21 cellular contexts compared by ENCODE assay signal in the genomic region with DNA sequence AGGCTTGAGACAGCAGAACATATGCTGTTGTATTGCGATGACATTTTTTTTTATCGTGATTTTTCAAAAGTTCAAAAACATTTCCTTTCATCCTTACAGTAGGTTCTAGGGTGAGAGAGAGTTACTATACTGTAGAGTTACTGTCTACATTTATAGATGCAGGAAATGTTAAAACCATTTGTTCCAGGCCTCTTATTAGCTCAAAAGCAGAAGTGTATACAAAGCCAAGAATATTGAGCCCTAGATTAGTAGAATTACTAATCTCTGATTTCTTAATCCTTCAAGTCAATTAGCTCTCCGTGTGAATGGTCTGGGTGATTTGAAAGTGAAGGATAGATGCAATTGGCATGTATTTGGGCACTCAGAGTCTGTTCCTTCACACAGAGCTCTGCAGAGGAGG.
DNase-seq lines count a peak whose midpoint lies in the region; ATAC-seq and TF ChIP-seq lines count a peak whose summit lies in the region.
"Had no signal": no experiment of that assay in that cellular context is flagged by ENCODE, and none has a peak within 500 bp of the region (broad histone marks: within the 10 kb centered on the region; RNA-seq: fewer than 3 reads in every experiment).

No MANE protein-coding gene starts in this region.

- peak overlapping the region; percentile 50 for H3K27ac ChIP-seq in psoas muscle
- H3K27ac ChIP-seq in CD8-positive, alpha-beta T cell (ENCODE audit: low read depth, low read length) = no peak overlapping the region
- H3K27ac ChIP-seq: A549 had no signal

- H3K4me3 ChIP-seq in psoas muscle = no peak overlapping the region
- no peak overlapping the region for H3K4me3 ChIP-seq in CD8-positive, alpha-beta T cell (ENCODE audit: low read depth, low read length)
- H3K4me3 ChIP-seq: A549, GM23338 had no signal

- peaks cover 8% of the 10 kb centered on the region for H3K4me1 Mint-ChIP-seq in activated naive CD8-positive, alpha-beta T cell treated with anti-CD3 and anti-CD28 coated beads, Interleukin-2, amount 10 ng/mL, durations not matched to agents 7 days and 5 days
- peaks cover 50% of the 10 kb centered on the region for H3K4me1 Mint-ChIP-seq in activated naive CD8-positive, alpha-beta T cell treated with anti-CD3 and anti-CD28 coated beads, Interleukin-2, amount 50 U/mL, for 24 hours
- H3K4me1 Mint-ChIP-seq in activated T-helper 2 cell treated with anti-CD3 and anti-CD28 coated beads, Interferon-gamma antibody, Interleukin-2, Interleukin-4, amounts not matched to agents 10 μg/mL and 5 μg/mL and 100 μg/mL, durations not matched to agents 14 hours and 24 hours and 36 hours (ENCODE audit: low read depth) = peaks cover 8% of the 10 kb centered on the region
- peaks cover 86% of the 10 kb centered on the region for H3K4me1 Mint-ChIP-seq in CD8-positive, alpha-beta T cell (ENCODE audit: low read depth)

- no peak overlapping the region for H3K4me3 Mint-ChIP-seq in activated naive CD8-positive, alpha-beta T cell treated with anti-CD3 and anti-CD28 coated beads, Interleukin-2, amount 10 ng/mL, durations not matched to agents 7 days and 5 days
- H3K4me3 Mint-ChIP-seq in activated naive CD8-positive, alpha-beta T cell treated with anti-CD3 and anti-CD28 coated beads, Interleukin-2, amount 50 U/mL, for 24 hours = no peak overlapping the region
- H3K4me3 Mint-ChIP-seq in activated T-helper 2 cell treated with anti-CD3 and anti-CD28 coated beads, Interferon-gamma antibody, Interleukin-2, Interleukin-4, amounts not matched to agents 10 μg/mL and 5 μg/mL and 100 μg/mL, durations not matched to agents 14 hours and 24 hours and 36 hours (ENCODE audit: low read depth) = no peak overlapping the region
- no peak overlapping the region for H3K4me3 Mint-ChIP-seq in CD8-positive, alpha-beta T cell
- H3K4me3 Mint-ChIP-seq: GM23338 had no signal

- no peak for DNase-seq in activated naive CD8-positive, alpha-beta T cell treated with anti-CD3 and anti-CD28 coated beads, Interleukin-2, amount 10 ng/mL, durations not matched to agents 7 days and 5 days
- DNase-seq in activated naive CD8-positive, alpha-beta T cell treated with anti-CD3 and anti-CD28 coated beads, Interleukin-2, amount 50 U/mL, for 24 hours = no peak
- DNase-seq in Kasumi-1 (lab: John Stamatoyannopoulos, UW) (peak; percentile 20 to 29), psoas muscle (no peak)
- no peak for DNase-seq in activated T-helper 2 cell treated with anti-CD3 and anti-CD28 coated beads, Interferon-gamma antibody, Interleukin-2, Interleukin-4, amounts not matched to agents 10 μg/mL and 5 μg/mL and 100 μg/mL, durations not matched to agents 14 hours and 24 hours and 36 hours (ENCODE audit: low spot score)
- DNase-seq in CD8-positive, alpha-beta T cell = no peak
- DNase-seq: C1 segment of cervical spinal cord, DMS153, GF-D8, MV-4-11, NCI-H187, NCI-H2107, NCI-H2227 treated with DMSO at 0.1 percent for 48 hours, NCI-H510A treated with DMSO at 0.1 percent for 48 hours, NCI-H774, Right ventricle myocardium superior, SW 1271 had no signal

- H3K36me3 Mint-ChIP-seq in activated naive CD8-positive, alpha-beta T cell treated with anti-CD3 and anti-CD28 coated beads, Interleukin-2, amount 10 ng/mL, durations not matched to agents 7 days and 5 days = peaks cover 32% of the 10 kb centered on the region
- H3K36me3 Mint-ChIP-seq in activated naive CD8-positive, alpha-beta T cell treated with anti-CD3 and anti-CD28 coated beads, Interleukin-2, amount 50 U/mL, for 24 hours (ENCODE audit: low read depth) = peaks cover 25% of the 10 kb centered on the region
- H3K36me3 Mint-ChIP-seq in activated T-helper 2 cell treated with anti-CD3 and anti-CD28 coated beads, Interferon-gamma antibody, Interleukin-2, Interleukin-4, amounts not matched to agents 10 μg/mL and 5 μg/mL and 100 μg/mL, durations not matched to agents 14 hours and 24 hours and 36 hours (ENCODE audit: low read depth) = peaks cover 26% of the 10 kb centered on the region
- H3K36me3 Mint-ChIP-seq in CD8-positive, alpha-beta T cell = peaks cover 51% of the 10 kb centered on the region

- peak overlapping the region; percentile 18 for H3K27ac Mint-ChIP-seq in activated naive CD8-positive, alpha-beta T cell treated with anti-CD3 and anti-CD28 coated beads, Interleukin-2, amount 10 ng/mL, durations not matched to agents 7 days and 5 days
- H3K27ac Mint-ChIP-seq in activated naive CD8-positive, alpha-beta T cell treated with anti-CD3 and anti-CD28 coated beads, Interleukin-2, amount 50 U/mL, for 24 hours = no peak overlapping the region
- peak overlapping the region; percentile 46 for H3K27ac Mint-ChIP-seq in activated T-helper 2 cell treated with anti-CD3 and anti-CD28 coated beads, Interferon-gamma antibody, Interleukin-2, Interleukin-4, amounts not matched to agents 10 μg/mL and 5 μg/mL and 100 μg/mL, durations not matched to agents 14 hours and 24 hours and 36 hours
- H3K27ac Mint-ChIP-seq in CD8-positive, alpha-beta T cell = no peak overlapping the region
- H3K27ac Mint-ChIP-seq: GM23338 had no signal

- H3K27me3 Mint-ChIP-seq in activated naive CD8-positive, alpha-beta T cell treated with anti-CD3 and anti-CD28 coated beads, Interleukin-2, amount 10 ng/mL, durations not matched to agents 7 days and 5 days = no peaks in the 10 kb centered on the region
- no peaks in the 10 kb centered on the region for H3K27me3 Mint-ChIP-seq in activated naive CD8-positive, alpha-beta T cell treated with anti-CD3 and anti-CD28 coated beads, Interleukin-2, amount 50 U/mL, for 24 hours
- no peaks in the 10 kb centered on the region for H3K27me3 Mint-ChIP-seq in activated T-helper 2 cell treated with anti-CD3 and anti-CD28 coated beads, Interferon-gamma antibody, Interleukin-2, Interleukin-4, amounts not matched to agents 10 μg/mL and 5 μg/mL and 100 μg/mL, durations not matched to agents 14 hours and 24 hours and 36 hours (ENCODE audit: low read depth)
- H3K27me3 Mint-ChIP-seq in CD8-positive, alpha-beta T cell (ENCODE audit: low read depth) = no peaks in the 10 kb centered on the region

- peaks cover 36% of the 10 kb centered on the region for H3K4me1 ChIP-seq in psoas muscle
- peaks cover 19% of the 10 kb centered on the region for H3K4me1 ChIP-seq in CD8-positive, alpha-beta T cell (ENCODE audit: insufficient read depth, low read length)
- H3K4me1 ChIP-seq: A549 had no signal

- ATAC-seq in activated naive CD8-positive, alpha-beta T cell treated with anti-CD3 and anti-CD28 coated beads, Interleukin-2, amount 10 ng/mL, durations not matched to agents 7 days and 5 days (ENCODE audit: low read depth) = no peak
- no peak for ATAC-seq in activated naive CD8-positive, alpha-beta T cell treated with anti-CD3 and anti-CD28 coated beads, Interleukin-2, amount 50 U/mL, for 24 hours
- no peak for ATAC-seq in psoas muscle
- ATAC-seq in HG03460 (IDR thresholded peaks at IDR 0.05; ENCODE audit: unreplicated experiment) = no peak
- ATAC-seq in CD8-positive, alpha-beta T cell = no peak
- no peak for ATAC-seq in GM21528 (IDR thresholded peaks at IDR 0.05; ENCODE audit: low FRiP score, unreplicated experiment)
- ATAC-seq: A549, GM23338 had no signal

- POLR2A ChIA-PET in activated naive CD8-positive, alpha-beta T cell treated with anti-CD3 and anti-CD28 coated beads, Interleukin-2, amount 10 ng/mL, durations not matched to agents 7 days and 5 days (lab: Charles Lee) = no interaction called here
- POLR2A ChIA-PET in CD8-positive, alpha-beta T cell (lab: Charles Lee) = interaction anchor here (1.0 to 1.3 kb wide), 2 partner anchors 9 to 57 kb away, joined by 3 read pairs; no protein-coding TSS in a partner anchor

- no peak for TF ChIP-seq CTCF in psoas muscle (IDR thresholded peaks at IDR 0.05)
- TF ChIP-seq CTCF in CD8-positive, alpha-beta T cell (IDR thresholded peaks at IDR 0.05) = no peak

- WGBS in psoas muscle, 3 donors = 58 to 70% (median 58%) methylated on average over 3 of the region's 3 CpGs

- no peaks in the 10 kb centered on the region for H3K27me3 ChIP-seq in psoas muscle (ENCODE audit: insufficient read depth in 3 of 3, low read length in 2 of 3)
- H3K27me3 ChIP-seq in CD8-positive, alpha-beta T cell (ENCODE audit: insufficient read depth, low read length) = no peaks in the 10 kb centered on the region

- H3K9me3 Mint-ChIP-seq in activated naive CD8-positive, alpha-beta T cell treated with anti-CD3 and anti-CD28 coated beads, Interleukin-2, amount 10 ng/mL, durations not matched to agents 7 days and 5 days = peaks cover 3% of the 10 kb centered on the region
- H3K9me3 Mint-ChIP-seq in activated naive CD8-positive, alpha-beta T cell treated with anti-CD3 and anti-CD28 coated beads, Interleukin-2, amount 50 U/mL, for 24 hours = no peaks in the 10 kb centered on the region
- H3K9me3 Mint-ChIP-seq in activated T-helper 2 cell treated with anti-CD3 and anti-CD28 coated beads, Interferon-gamma antibody, Interleukin-2, Interleukin-4, amounts not matched to agents 10 μg/mL and 5 μg/mL and 100 μg/mL, durations not matched to agents 14 hours and 24 hours and 36 hours = peaks cover 10% of the 10 kb centered on the region
- no peaks in the 10 kb centered on the region for H3K9me3 Mint-ChIP-seq in CD8-positive, alpha-beta T cell
- H3K9me3 Mint-ChIP-seq: GM23338 had no signal

- H3K9me3 ChIP-seq in psoas muscle = peaks cover 5% of the 10 kb centered on the region
- no peaks in the 10 kb centered on the region for H3K9me3 ChIP-seq in CD8-positive, alpha-beta T cell (ENCODE audit: low read length)
- H3K9me3 ChIP-seq: A549 had no signal

- H3K36me3 ChIP-seq in psoas muscle (ENCODE audit: insufficient read depth in 1 of 2, low read depth in 1 of 2) = no peaks in the 10 kb centered on the region
- H3K36me3 ChIP-seq in CD8-positive, alpha-beta T cell (ENCODE audit: insufficient read depth, low read length) = no peaks in the 10 kb centered on the region

- CTCF ChIA-PET in CD8-positive, alpha-beta T cell (lab: Charles Lee) = interaction anchor here (1.0 to 1.6 kb wide), 2 partner anchors 88 to 241 kb away, joined by 3 to 5 read pairs; no protein-coding TSS in a partner anchor

- intact Hi-C loops in activated T-helper 2 cell treated with anti-CD3 and anti-CD28 coated beads, Interferon-gamma antibody, Interleukin-2, Interleukin-4, amounts not matched to agents 10 μg/mL and 5 μg/mL and 100 μg/mL, durations not matched to agents 14 hours and 24 hours and 36 hours (cut with micrococcal nuclease) = no loop called here
- intact Hi-C loops in psoas muscle (cut with DNase I) = loop anchor here in 1 of 2 donors (10.0 kb wide), 1 partner anchor 230 kb away; no protein-coding TSS in a partner anchor
- intact Hi-C loops in CD8-positive, alpha-beta T cell (cut with DNase I, micrococcal nuclease) = no loop called here

Comparison
In these comparisons a context has a peak if more than half of its experiments do, and no peak if none do; other contexts are left out.
1. H3K27ac Mint-ChIP-seq: peak in activated naive CD8-positive, alpha-beta T cell treated with anti-CD3 and anti-CD28 coated beads, Interleukin-2, amount 10 ng/mL, durations not matched to agents 7 days and 5 days (single experiment) and activated T-helper 2 cell treated with anti-CD3 and anti-CD28 coated beads, Interferon-gamma antibody, Interleukin-2, Interleukin-4, amounts not matched to agents 10 μg/mL and 5 μg/mL and 100 μg/mL, durations not matched to agents 14 hours and 24 hours and 36 hours (single experiment); none in activated naive CD8-positive, alpha-beta T cell treated with anti-CD3 and anti-CD28 coated beads, Interleukin-2, amount 50 U/mL, for 24 hours (single experiment) and CD8-positive, alpha-beta T cell (single experiment).
2. DNase-seq: peak in Kasumi-1 (2 of 2); none in activated naive CD8-positive, alpha-beta T cell treated with anti-CD3 and anti-CD28 coated beads, Interleukin-2, amount 10 ng/mL, durations not matched to agents 7 days and 5 days (single experiment), activated naive CD8-positive, alpha-beta T cell treated with anti-CD3 and anti-CD28 coated beads, Interleukin-2, amount 50 U/mL, for 24 hours (single experiment), activated T-helper 2 cell treated with anti-CD3 and anti-CD28 coated beads, Interferon-gamma antibody, Interleukin-2, Interleukin-4, amounts not matched to agents 10 μg/mL and 5 μg/mL and 100 μg/mL, durations not matched to agents 14 hours and 24 hours and 36 hours (single experiment), psoas muscle (0 of 2) and CD8-positive, alpha-beta T cell (0 of 7).